In the genomic region with DNA sequence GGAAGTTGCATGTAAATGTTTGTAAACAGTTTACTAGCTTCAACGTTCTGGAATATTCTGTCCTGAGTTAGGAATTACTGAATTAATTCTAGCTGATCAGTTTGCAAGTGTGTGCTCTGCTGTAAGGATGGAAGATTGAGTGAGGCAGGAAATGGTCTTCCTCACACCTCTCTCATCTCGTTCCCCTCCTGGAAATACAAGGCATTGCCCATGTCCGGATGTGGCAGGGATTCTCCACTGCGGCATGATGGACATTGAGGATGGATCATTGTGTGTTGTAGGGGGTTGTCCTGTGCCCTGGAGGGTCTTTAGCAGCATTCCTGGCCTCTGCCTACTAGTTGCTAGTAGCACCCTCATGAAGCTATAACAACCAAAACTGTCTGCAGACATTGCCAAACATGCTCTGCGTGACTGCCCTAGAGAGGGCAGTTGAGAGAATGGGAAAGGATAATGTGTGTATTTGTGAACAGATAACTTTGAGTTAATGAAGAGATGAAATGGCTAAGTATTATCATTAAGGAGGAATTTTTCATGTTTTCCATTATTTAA, we compare ENCODE assay signal across 9 cellular contexts. TPM values are rescaled to one million over a fixed set of nuclear protein-coding genes. Genes with fewer than 3 reads are reported as not detected.
DNase-seq lines count a peak whose midpoint lies in the region; ATAC-seq and TF ChIP-seq lines count a peak whose summit lies in the region.
"Had no signal": no experiment of that assay in that cellular context is flagged by ENCODE, and none has a peak within 500 bp of the region (broad histone marks: within the 10 kb centered on the region; RNA-seq: fewer than 3 reads in every experiment).

No MANE protein-coding gene starts in this region.

- no peaks in the 10 kb centered on the region for H3F3A ChIP-seq in OCI-LY1 (ENCODE audit: insufficient read depth, low read length)

- no peak overlapping the region for H3K4me3 ChIP-seq in BLaER1
- H3K4me3 ChIP-seq in OCI-LY1 (ENCODE audit: low read depth, low read length, poor library complexity, severe bottlenecking): no peak overlapping the region
- H3K4me3 ChIP-seq in dorsolateral prefrontal cortex: no peak overlapping the region
- no peak overlapping the region for H3K4me3 ChIP-seq in osteoblast (ENCODE audit: insufficient read depth, low read length)

- no peaks in the 10 kb centered on the region for H4K20me1 ChIP-seq in BLaER1
- H4K20me1 ChIP-seq in OCI-LY1 (ENCODE audit: insufficient read depth, low read length): no peaks in the 10 kb centered on the region
- no peaks in the 10 kb centered on the region for H4K20me1 ChIP-seq in osteoblast (ENCODE audit: insufficient read depth, low read length)

- H3K27me3 ChIP-seq in BLaER1 (peaks cover 4% of the 10 kb centered on the region; the same call in 1 of the 2 replicates), OCI-LY1 (ENCODE audit: insufficient read depth, low read length) (no peaks in the 10 kb centered on the region), dorsolateral prefrontal cortex (peaks cover 0 to 15% (median 0%) of the 10 kb centered on the region in 45 donors), osteoblast (ENCODE audit: insufficient read depth, low read length) (no peaks in the 10 kb centered on the region)

- intact Hi-C loops in dorsolateral prefrontal cortex (cut with DNase I): no loop called here

- 0 out of 2 replicates have a peak overlapping the region, but pooled peaks have one; percentile 5 for H3K27ac ChIP-seq in BLaER1
- no peak overlapping the region for H3K27ac ChIP-seq in OCI-LY1 (ENCODE audit: low read depth, low read length, poor library complexity, severe bottlenecking)
- H3K27ac ChIP-seq in dorsolateral prefrontal cortex: peak overlapping the region in 39 of 59 donors; percentile 1 to 81 (median 56)
- H3K27ac ChIP-seq in osteoblast (ENCODE audit: low read depth, low read length): peak overlapping the region; percentile 83

- H3K4me2 ChIP-seq in BLaER1 (peak overlapping the region; percentile 63), OCI-LY1 (ENCODE audit: low read length) (0 out of 2 replicates have a peak overlapping the region, but pooled peaks have one; percentile 6), osteoblast (ENCODE audit: insufficient read depth, low read length) (peak overlapping the region; percentile 37)

- H3K9me2 ChIP-seq in OCI-LY1 (ENCODE audit: low read depth, low read length): no peaks in the 10 kb centered on the region

- H3K36me3 ChIP-seq in BLaER1 (no peaks in the 10 kb centered on the region), OCI-LY1 (ENCODE audit: insufficient read depth, low read length) (no peaks in the 10 kb centered on the region), osteoblast (ENCODE audit: insufficient read depth, low read length) (no peaks in the 10 kb centered on the region)

- H2AFZ ChIP-seq in OCI-LY1 (ENCODE audit: low read length): no peak overlapping the region
- H2AFZ ChIP-seq in osteoblast (ENCODE audit: low read length): no peak overlapping the region

- no peak for ATAC-seq in GM18907 (IDR thresholded peaks at IDR 0.05; ENCODE audit: unreplicated experiment)
- no peak for ATAC-seq in HG02870 (IDR thresholded peaks at IDR 0.05; ENCODE audit: unreplicated experiment)

- no peak overlapping the region for H3K9ac ChIP-seq in BLaER1
- no peak overlapping the region; the same call in 1 of the 2 replicates for H3K9ac ChIP-seq in OCI-LY1 (ENCODE audit: low read length)

- TF ChIP-seq CTCF in OCI-LY1 (IDR thresholded peaks at IDR 0.05; ENCODE audit: low read length): no peak
- no peak for TF ChIP-seq CTCF in dorsolateral prefrontal cortex (IDR thresholded peaks at IDR 0.05 in 54 of 56, conservative IDR thresholded peaks at IDR 0.05 in 2 of 56; ENCODE audit: low read depth in 1 of 56, partially characterized antibody in 56 of 56)
- no peak for TF ChIP-seq CTCF in osteoblast (IDR thresholded peaks at IDR 0.05; ENCODE audit: extremely low read depth, low read depth, low read length)

- H3K79me2 ChIP-seq in OCI-LY1 (ENCODE audit: insufficient read depth, low read length) (no peaks in the 10 kb centered on the region), osteoblast (ENCODE audit: insufficient read depth, low read length) (no peaks in the 10 kb centered on the region)

- DNase-seq in dorsolateral prefrontal cortex (no peak), osteoblast (ENCODE audit: insufficient read length, low spot score, missing footprints) (no peak), dedifferentiated amniotic fluid mesenchymal stem cell (ENCODE audit: extremely low spot score) (no peak), NCI-H146 treated with DMSO at 0.1 percent for 48 hours (lab: John Stamatoyannopoulos, UW; ENCODE audit: unreplicated experiment) (no peak)
- DNase-seq: DMS 273 treated with DMSO at 0.1 percent for 48 hours had no signal

- H3K9me3 ChIP-seq in BLaER1 (peaks cover 7% of the 10 kb centered on the region; the same call in 1 of the 2 replicates), OCI-LY1 (ENCODE audit: low read length) (no peaks in the 10 kb centered on the region), osteoblast (ENCODE audit: low read depth, low read length) (no peaks in the 10 kb centered on the region)

- H3K4me1 ChIP-seq in BLaER1 (peaks cover 35% of the 10 kb centered on the region), OCI-LY1 (ENCODE audit: insufficient read depth, low read length, severe bottlenecking) (peaks cover 19% of the 10 kb centered on the region), osteoblast (ENCODE audit: insufficient read depth, low read length) (peaks cover 23% of the 10 kb centered on the region)

RNA-seq across cellular contexts. Expression of gene CA5B, which starts 12.6 kb away (rescaled TPM):
- total RNA-seq in dorsolateral prefrontal cortex (10 to 100 TPM; 11.1 to 38.3 (median 21.2) TPM), osteoblast (6.9 and 10.0 TPM in 2 replicates)

RNA-seq across cellular contexts. Expression of gene ZRSR2, which starts 39.6 kb away (rescaled TPM):
- total RNA-seq in dorsolateral prefrontal cortex (10 to 100 TPM in 118 of 120 experiments, 1 to 10 TPM in 2; 8.9 to 29.9 (median 17.8) TPM), osteoblast (2.9 and 4.1 TPM in 2 replicates)

Comparison
In these comparisons a context has a peak if more than half of its experiments do, and no peak if none do; other contexts are left out.
1. H3K4me2 ChIP-seq: peak in every context shown above with its lines; median percentile 63 in BLaER1; 37 in osteoblast; 6 in OCI-LY1.